In genomic region chr11:70542406-70542805, GRCh38 we compare ENCODE assay signal across 19 cellular contexts.
DNase-seq lines count a peak whose midpoint lies in the region; ATAC-seq and TF ChIP-seq lines count a peak whose summit lies in the region.
"Had no signal": no experiment of that assay in that cellular context is flagged by ENCODE, and none has a peak within 500 bp of the region (broad histone marks: within the 10 kb centered on the region; RNA-seq: fewer than 3 reads in every experiment).

No MANE protein-coding gene starts in this region.

- H3K4me3 Mint-ChIP-seq in chondrocyte (ENCODE audit: unreplicated experiment): no peak overlapping the region
- H3K4me3 Mint-ChIP-seq: CD4-positive, CD25-positive, alpha-beta regulatory T cell; HFFc6 had no signal

- H3K27me3 ChIP-seq in lower lobe of right lung (ENCODE audit: low read depth): no peaks in the 10 kb centered on the region
- no peaks in the 10 kb centered on the region for H3K27me3 ChIP-seq in thyroid gland
- H3K27me3 ChIP-seq: BLaER1 had no signal

- no peak for TF ChIP-seq CTCF in chondrocyte (IDR thresholded peaks at IDR 0.05)
- no peak for TF ChIP-seq CTCF in lower lobe of right lung (IDR thresholded peaks at IDR 0.05)
- no peak for TF ChIP-seq CTCF in thyroid gland (IDR thresholded peaks at IDR 0.05)

- peak; percentile 42 to 67 for ATAC-seq in lower lobe of right lung
- ATAC-seq: HepG2 had no signal

- H3K4me3 ChIP-seq in lower lobe of right lung (no peak overlapping the region), thyroid gland (replicated peaks in 1 of 3) (no peak overlapping the region)
- H3K4me3 ChIP-seq: BLaER1 had no signal

- peaks cover 14% of the 10 kb centered on the region for H3K27me3 Mint-ChIP-seq in chondrocyte (ENCODE audit: low read depth)
- H3K27me3 Mint-ChIP-seq: CD4-positive, CD25-positive, alpha-beta regulatory T cell had no signal

- H3K9me3 ChIP-seq in lower lobe of right lung (no peaks in the 10 kb centered on the region), thyroid gland (no peaks in the 10 kb centered on the region)
- H3K9me3 ChIP-seq: BLaER1 had no signal

- peaks cover 4% of the 10 kb centered on the region for H3K4me1 Mint-ChIP-seq in chondrocyte (ENCODE audit: low read depth)
- H3K4me1 Mint-ChIP-seq: CD4-positive, CD25-positive, alpha-beta regulatory T cell had no signal

- H3K4me1 ChIP-seq in lower lobe of right lung (no peaks in the 10 kb centered on the region), thyroid gland (no peaks in the 10 kb centered on the region)

- no peaks in the 10 kb centered on the region for H3K9me3 Mint-ChIP-seq in chondrocyte (ENCODE audit: low read depth)

- H3K36me3 ChIP-seq in lower lobe of right lung (no peaks in the 10 kb centered on the region), thyroid gland (no peaks in the 10 kb centered on the region)
- H3K36me3 ChIP-seq: BLaER1 had no signal

- WGBS in thyroid gland, 2 donors: 48 to 62% methylated on average over 6 of the region's 6 CpGs

- no peak overlapping the region for H3K27ac ChIP-seq in lower lobe of right lung
- H3K27ac ChIP-seq in thyroid gland: no peak overlapping the region
- H3K27ac ChIP-seq: 22Rv1, BLaER1 had no signal

- TF ChIP-seq POLR2A in thyroid gland (IDR thresholded peaks at IDR 0.05): no peak

- DNase-seq in NCI-H2196 (lab: John Stamatoyannopoulos, UW; ENCODE audit: unreplicated experiment) (peak; percentile 31), NCI-H2196 treated with DMSO at 0.1 percent for 48 hours (lab: John Stamatoyannopoulos, UW; ENCODE audit: unreplicated experiment) (no peak), chondrocyte (ENCODE audit: low spot score) (peak; percentile 50), lower lobe of right lung (peak; percentile 49), thyroid gland (peak; percentile 61 to 70), NCI-H1417 treated with DMSO at 0.1 percent for 48 hours (lab: John Stamatoyannopoulos, UW) (no peak)
- no peak for DNase-seq in activated effector memory CD4-positive, alpha-beta T cell treated with anti-CD3 and anti-CD28 coated beads, Interleukin-2, amount 50 U/mL, for 16 hours
- no peak for DNase-seq in effector CD4-positive, alpha-beta T cell
- DNase-seq: AML-193; CD4-positive, CD25-positive, alpha-beta regulatory T cell; DMS79 treated with DMSO at 0.1 percent for 48 hours; EL; GDM1; GOT3; HCEC 1CT; HFFc6 had no signal

- H3K36me3 Mint-ChIP-seq in chondrocyte (ENCODE audit: low read depth): no peaks in the 10 kb centered on the region
- H3K36me3 Mint-ChIP-seq: CD4-positive, CD25-positive, alpha-beta regulatory T cell had no signal

- intact Hi-C loops in lower lobe of right lung (cut with DNase I): no loop called here
- intact Hi-C loops in thyroid gland (cut with DNase I): no loop called here

- H3K27ac Mint-ChIP-seq in chondrocyte (ENCODE audit: unreplicated experiment): no peak overlapping the region
- H3K27ac Mint-ChIP-seq: CD4-positive, CD25-positive, alpha-beta regulatory T cell; HFFc6 had no signal

Comparison
In these comparisons a context has a peak if more than half of its experiments do, and no peak if none do; other contexts are left out.
1. DNase-seq: peak in NCI-H2196 (single experiment), chondrocyte (single experiment), lower lobe of right lung (single experiment) and thyroid gland (2 of 2); none in NCI-H2196 treated with DMSO at 0.1 percent for 48 hours (single experiment), NCI-H1417 treated with DMSO at 0.1 percent for 48 hours (single experiment), activated effector memory CD4-positive, alpha-beta T cell treated with anti-CD3 and anti-CD28 coated beads, Interleukin-2, amount 50 U/mL, for 16 hours (single experiment) and effector CD4-positive, alpha-beta T cell (single experiment).